8 cellular contexts compared by ENCODE assay signal in genomic region chr3:136994772-136995516, GRCh38. TPM values are rescaled to one million over a fixed set of nuclear protein-coding genes. Genes with fewer than 3 reads are reported as not detected.
DNase-seq lines count a peak whose midpoint lies in the region; ATAC-seq and TF ChIP-seq lines count a peak whose summit lies in the region.

No MANE protein-coding gene starts in this region.

- WGBS in lung, 2 donors: 33 to 37% methylated on average over 8 of the region's 8 CpGs

- H3K4me3 ChIP-seq in lung: no peak overlapping the region

- peak; percentile 81 for ATAC-seq in lung (ENCODE audit: insufficient read depth, low FRiP score)
- ATAC-seq in GM19395 (IDR thresholded peaks at IDR 0.05; ENCODE audit: unreplicated experiment): no peak
- no peak for ATAC-seq in GM21723 (IDR thresholded peaks at IDR 0.05; ENCODE audit: unreplicated experiment)
- no peak for ATAC-seq in GM21717 (IDR thresholded peaks at IDR 0.05; ENCODE audit: unreplicated experiment)

- H3K4me1 ChIP-seq in lung (ENCODE audit: control insufficient read depth in 2 of 2, insufficient read depth in 2 of 2, low read length in 2 of 2): peaks cover 5 to 14% of the 10 kb centered on the region in 2 donors

- H3K36me3 ChIP-seq in lung (ENCODE audit: control insufficient read depth in 2 of 2, insufficient read depth in 2 of 2, low read length in 2 of 2): no peaks in the 10 kb centered on the region

- TF ChIP-seq CTCF in AG09319 (IDR thresholded peaks at IDR 0.05; ENCODE audit: low read depth, low read length): no peak
- TF ChIP-seq CTCF in lung (IDR thresholded peaks at IDR 0.05; ENCODE audit: control extremely low read depth, extremely low read depth): no peak

- H3K27me3 ChIP-seq in lung (ENCODE audit: control insufficient read depth, insufficient read depth): no peaks in the 10 kb centered on the region

- H3K27ac ChIP-seq in caudate nucleus (ENCODE audit: low read depth, low read length) (peak overlapping the region; percentile 79), lung (ENCODE audit: low read depth in 1 of 2, low read length in 1 of 2) (peak overlapping the region; percentile 76 to 78)

- peak; percentile 89 for DNase-seq in AG09319 (ENCODE audit: extremely low read depth, low read depth)
- peak; percentile 63 for DNase-seq in NCI-H1092 (lab: John Stamatoyannopoulos, UW)
- DNase-seq in caudate nucleus (lab: John Stamatoyannopoulos, UW): peak in 26 of 61 donors; percentile 1 to 70 (median 14)
- DNase-seq in lung (ENCODE audit: low spot score): peak; percentile 84
- DNase-seq in GM19238 (ENCODE audit: insufficient read length, low spot score): no peak

- H3K9me3 ChIP-seq in lung (ENCODE audit: control insufficient read depth in 2 of 2, insufficient read depth in 1 of 2, low read length in 1 of 2): no peaks in the 10 kb centered on the region

RNA-seq across cellular contexts. Expression of gene IL20RB, which starts 37.2 kb away (rescaled TPM):
- total RNA-seq in lung: 1 to 10 TPM in 1 of 2 donors, under 1 TPM in 1; 0.23 to 1.3 TPM
- polyA plus RNA-seq in lung: under 1 TPM; 0.77 to 1.00 TPM
